Comparison of ENCODE assay signal across 36 cellular contexts in genomic region chr1:93710949-93711591, GRCh38. TPM values are rescaled to one million over a fixed set of nuclear protein-coding genes. Genes with fewer than 3 reads are reported as not detected.
DNase-seq lines count a peak whose midpoint lies in the region; ATAC-seq, FAIRE-seq and TF ChIP-seq lines count a peak whose summit lies in the region.
"Had no signal": no experiment of that assay in that cellular context is flagged by ENCODE, and none has a peak within 500 bp of the region (broad histone marks: within the 10 kb centered on the region; RNA-seq: fewer than 3 reads in every experiment).

No MANE protein-coding gene starts in this region.

- no peaks in the 10 kb centered on the region for H3K79me1 ChIP-seq in mesenchymal stem cell (replicated peaks; ENCODE audit: low read length, poor library complexity, severe bottlenecking)

- H3K4me2 ChIP-seq in mesenchymal stem cell (ENCODE audit: low read length, poor library complexity, severe bottlenecking): no peak overlapping the region

- H3K4me1 Mint-ChIP-seq in natural killer cell treated with Interleukin-12 subunit alpha and Interleukin-12 subunit beta and Interleukin-15 and Interleukin-18, amount 100 ng/mL, for 72 hours (ENCODE audit: low read depth in 2 of 2): peaks cover 52% of the 10 kb centered on the region in 2 donors
- H3K4me1 Mint-ChIP-seq in natural killer cell: peaks cover 37 to 41% of the 10 kb centered on the region in 2 donors

- peak overlapping the region in 1 of 2 experiments; percentile 79 for H2BK12ac ChIP-seq in mesenchymal stem cell (ENCODE audit: low read length in 2 of 2)

- H3K23ac ChIP-seq in mesenchymal stem cell (ENCODE audit: low read length in 2 of 2): no peak overlapping the region

- no peaks in the 10 kb centered on the region for H3K9me3 Mint-ChIP-seq in natural killer cell treated with Interleukin-12 subunit alpha and Interleukin-12 subunit beta and Interleukin-15 and Interleukin-18, amount 100 ng/mL, for 72 hours
- H3K9me3 Mint-ChIP-seq in natural killer cell: no peaks in the 10 kb centered on the region
- H3K9me3 Mint-ChIP-seq: activated CD4-positive, alpha-beta memory T cell treated with anti-CD3 and anti-CD28 coated beads for 36 hours; activated naive CD4-positive, alpha-beta T cell treated with anti-CD3 and anti-CD28 coated beads for 36 hours; CD4-positive, alpha-beta T cell; central memory CD8-positive, alpha-beta T cell; IgD-negative memory B cell; stimulated activated naive CD8-positive, alpha-beta T cell treated with anti-CD3 and anti-CD28 coated beads, Interleukin-15, Interleukin-2, amounts not matched to agents 100 ng/mL and 50 ng/mL, for 24 hours; T-cell had no signal

- 68% methylated on average over 3 of the region's 5 CpGs for WGBS in mesenchymal stem cell
- WGBS in small intestine, 3 donors: 70 to 80% (median 77%) methylated on average over 5 of the region's 5 CpGs

- H4K8ac ChIP-seq in mesenchymal stem cell (ENCODE audit: low read length): no peak overlapping the region

- H3K4ac ChIP-seq in mesenchymal stem cell (ENCODE audit: low read depth in 1 of 2, low read length in 2 of 2): no peak overlapping the region

- H3K4me1 ChIP-seq in mesenchymal stem cell (ENCODE audit: control insufficient read depth, insufficient read depth, low read depth, low read length) (peaks cover 7% of the 10 kb centered on the region), foreskin keratinocyte (peaks cover 7% of the 10 kb centered on the region), small intestine (ENCODE audit: control insufficient read depth in 2 of 2, insufficient read depth in 1 of 2, low read depth in 1 of 2, low read length in 1 of 2) (peaks cover 3 to 14% of the 10 kb centered on the region in 2 donors)
- H3K4me1 ChIP-seq: HAP-1 had no signal

- peak overlapping the region in 1 of 2 donors; percentile 10 for H3K27ac Mint-ChIP-seq in natural killer cell treated with Interleukin-12 subunit alpha and Interleukin-12 subunit beta and Interleukin-15 and Interleukin-18, amount 100 ng/mL, for 72 hours
- no peak overlapping the region for H3K27ac Mint-ChIP-seq in natural killer cell
- H3K27ac Mint-ChIP-seq: activated CD4-positive, alpha-beta memory T cell treated with anti-CD3 and anti-CD28 coated beads for 36 hours; activated naive CD4-positive, alpha-beta T cell treated with anti-CD3 and anti-CD28 coated beads for 36 hours; CD4-positive, alpha-beta T cell; naive thymus-derived CD4-positive, alpha-beta T cell; stimulated activated naive CD8-positive, alpha-beta T cell treated with anti-CD3 and anti-CD28 coated beads, Interleukin-15, Interleukin-2, amounts not matched to agents 100 ng/mL and 50 ng/mL, for 24 hours; T-cell had no signal

- no peak overlapping the region for H2BK120ac ChIP-seq in mesenchymal stem cell (ENCODE audit: low read depth, low read length)

- no peak overlapping the region for H2BK15ac ChIP-seq in mesenchymal stem cell (ENCODE audit: low read depth, poor library complexity, severe bottlenecking)

- peak overlapping the region; percentile 84 for H4K91ac ChIP-seq in mesenchymal stem cell (ENCODE audit: low read length)

- no peaks in the 10 kb centered on the region for H3K36me3 Mint-ChIP-seq in natural killer cell treated with Interleukin-12 subunit alpha and Interleukin-12 subunit beta and Interleukin-15 and Interleukin-18, amount 100 ng/mL, for 72 hours
- no peaks in the 10 kb centered on the region for H3K36me3 Mint-ChIP-seq in natural killer cell
- H3K36me3 Mint-ChIP-seq: activated CD4-positive, alpha-beta memory T cell treated with anti-CD3 and anti-CD28 coated beads for 36 hours; IgD-negative memory B cell; T-cell had no signal

- no peak overlapping the region for H2AFZ ChIP-seq in mesenchymal stem cell (ENCODE audit: low read depth, low read length)

- H3K9ac ChIP-seq in mesenchymal stem cell (ENCODE audit: low read length): no peak overlapping the region

- H3K4me3 Mint-ChIP-seq in natural killer cell treated with Interleukin-12 subunit alpha and Interleukin-12 subunit beta and Interleukin-15 and Interleukin-18, amount 100 ng/mL, for 72 hours: no peak overlapping the region
- no peak overlapping the region for H3K4me3 Mint-ChIP-seq in natural killer cell
- H3K4me3 Mint-ChIP-seq: activated CD4-positive, alpha-beta memory T cell treated with anti-CD3 and anti-CD28 coated beads for 36 hours; activated naive CD4-positive, alpha-beta T cell treated with anti-CD3 and anti-CD28 coated beads for 36 hours; CD4-positive, alpha-beta T cell; central memory CD8-positive, alpha-beta T cell; IgD-negative memory B cell; naive thymus-derived CD4-positive, alpha-beta T cell; stimulated activated naive CD8-positive, alpha-beta T cell treated with anti-CD3 and anti-CD28 coated beads, Interleukin-15, Interleukin-2, amounts not matched to agents 100 ng/mL and 50 ng/mL, for 24 hours; T-cell had no signal

- H3K27me3 ChIP-seq in mesenchymal stem cell (ENCODE audit: control insufficient read depth in 1 of 2, insufficient read depth in 1 of 2, low read length in 2 of 2): no peaks in the 10 kb centered on the region
- H3K27me3 ChIP-seq in foreskin keratinocyte: no peaks in the 10 kb centered on the region
- H3K27me3 ChIP-seq in small intestine (ENCODE audit: control insufficient read depth in 2 of 2, insufficient read depth in 2 of 2, low read length in 2 of 2): no peaks in the 10 kb centered on the region
- H3K27me3 ChIP-seq: body of pancreas, esophagus muscularis mucosa, SJCRH30, testis had no signal

- no peak overlapping the region for H3K4me3 ChIP-seq in mesenchymal stem cell (ENCODE audit: insufficient read depth in 1 of 2, low read depth in 1 of 2, low read length in 2 of 2)
- no peak overlapping the region for H3K4me3 ChIP-seq in small intestine (ENCODE audit: low read depth in 1 of 2, low read length in 2 of 2)
- H3K4me3 ChIP-seq: body of pancreas, esophagus muscularis mucosa, HAP-1, SJCRH30, skin epidermis, testis had no signal

- intact Hi-C loops in natural killer cell (cut with micrococcal nuclease): no loop called here

- H3K9me3 ChIP-seq in mesenchymal stem cell (ENCODE audit: control insufficient read depth, low read length): no peaks in the 10 kb centered on the region
- H3K9me3 ChIP-seq in small intestine (ENCODE audit: control insufficient read depth, low read depth): no peaks in the 10 kb centered on the region
- H3K9me3 ChIP-seq: body of pancreas, esophagus muscularis mucosa, HAP-1, SJCRH30, testis had no signal

- H3K36me3 ChIP-seq in mesenchymal stem cell (ENCODE audit: control insufficient read depth in 1 of 2, insufficient read depth in 2 of 2, low read depth in 1 of 2, low read length in 2 of 2) (no peaks in the 10 kb centered on the region), small intestine (ENCODE audit: control insufficient read depth in 2 of 2, insufficient read depth in 2 of 2, low read length in 2 of 2) (no peaks in the 10 kb centered on the region)
- H3K36me3 ChIP-seq: esophagus muscularis mucosa, HAP-1, SJCRH30 had no signal

- no peak for TF ChIP-seq CTCF in natural killer cell (IDR thresholded peaks at IDR 0.05)
- no peak for TF ChIP-seq CTCF in foreskin keratinocyte (conservative IDR thresholded peaks at IDR 0.05)

- no peak overlapping the region for H2BK5ac ChIP-seq in mesenchymal stem cell (ENCODE audit: low read depth, low read length, poor library complexity, severe bottlenecking)

- peak; percentile 41 to 51 for ATAC-seq in natural killer cell treated with Interleukin-12 subunit alpha and Interleukin-12 subunit beta and Interleukin-15 and Interleukin-18, amount 100 ng/mL, for 72 hours
- ATAC-seq in natural killer cell (no peak), foreskin keratinocyte (no peak), HG02642 (IDR thresholded peaks at IDR 0.05; ENCODE audit: poor library complexity, unreplicated experiment) (no peak)
- ATAC-seq: activated CD4-positive, CD25-positive, alpha-beta regulatory T cell treated with anti-CD3 and anti-CD28 coated beads, Interleukin-2, amount 50 U/mL, for 24 hours; body of pancreas; naive thymus-derived CD4-positive, alpha-beta T cell; T-cell had no signal

- H3K27ac ChIP-seq in mesenchymal stem cell (ENCODE audit: low read length, poor library complexity, severe bottlenecking) (no peak overlapping the region), foreskin keratinocyte (no peak overlapping the region), small intestine (ENCODE audit: low read depth in 1 of 2, low read length in 1 of 2) (no peak overlapping the region)
- H3K27ac ChIP-seq: body of pancreas, esophagus muscularis mucosa, SJCRH30, skin epidermis had no signal

- peak overlapping the region in 1 of 2 experiments; percentile 8 for H3K18ac ChIP-seq in mesenchymal stem cell (ENCODE audit: low read depth in 1 of 2, low read length in 2 of 2)

- DNase-seq in natural killer cell treated with Interleukin-12 subunit alpha and Interleukin-12 subunit beta and Interleukin-15 and Interleukin-18, amount 100 ng/mL, for 72 hours (ENCODE audit: low spot score): no peak
- DNase-seq in natural killer cell (no peak), RPMI7951 (ENCODE audit: low read depth) (peak; percentile 32), mesenchymal stem cell (no peak), foreskin keratinocyte (no peak), small intestine (no peak), NOMO-1 (lab: John Stamatoyannopoulos, UW; ENCODE audit: unreplicated experiment in 2 of 2) (no peak)
- DNase-seq: activated CD4-positive, alpha-beta memory T cell treated with anti-CD3 and anti-CD28 coated beads for 36 hours; activated CD8-positive, alpha-beta memory T cell treated with anti-CD3 and anti-CD28 coated beads, Interleukin-2, amount 50 U/mL, for 4 hours; activated naive CD4-positive, alpha-beta T cell treated with anti-CD3 and anti-CD28 coated beads for 36 hours; body of pancreas; CD4-positive, alpha-beta T cell; dermis blood vessel endothelial cell; foreskin melanocyte; kidney; midbrain; naive thymus-derived CD4-positive, alpha-beta T cell; NCI-H146; NCI-H2107; NCI-H446; NCI-H748 treated with DMSO at 0.1 percent for 48 hours; RPMI8226; SJCRH30; T-cell; testis had no signal

- H3K27me3 Mint-ChIP-seq in natural killer cell treated with Interleukin-12 subunit alpha and Interleukin-12 subunit beta and Interleukin-15 and Interleukin-18, amount 100 ng/mL, for 72 hours: peaks cover 0 to 10% of the 10 kb centered on the region in 2 donors
- H3K27me3 Mint-ChIP-seq in natural killer cell (ENCODE audit: low read depth in 2 of 2): peaks cover 3 to 8% of the 10 kb centered on the region in 2 donors
- H3K27me3 Mint-ChIP-seq: CD4-positive, alpha-beta T cell; central memory CD8-positive, alpha-beta T cell; IgD-negative memory B cell; T-cell had no signal

- H3K14ac ChIP-seq in mesenchymal stem cell (ENCODE audit: low read length in 2 of 2): no peak overlapping the region

- no peak overlapping the region for H2AK5ac ChIP-seq in mesenchymal stem cell (ENCODE audit: low read length, severe bottlenecking)

- no peak for FAIRE-seq in small intestine (lab: Jason Lieb, UNC)
- FAIRE-seq: A204.1, endometrium, kidney, TTC549 had no signal

RNA-seq across cellular contexts. Expression of gene BCAR3, which starts 29.4 kb away (rescaled TPM):
- total RNA-seq in natural killer cell treated with Interleukin-12 subunit alpha and Interleukin-12 subunit beta and Interleukin-15 and Interleukin-18, amount 100 ng/mL, for 72 hours: 10 to 100 TPM; 10.8 to 30.8 TPM
- total RNA-seq in natural killer cell (1 to 10 TPM in 2 of 3 donors, under 1 TPM in 1; 0.52 to 6.5 (median 2.4) TPM), foreskin keratinocyte (138 and 139 TPM in 2 replicates)
- total RNA-seq in RPMI7951 (2014; rRNA removed; shearing (Covaris generic)): 50.1 and 60.0 TPM in 2 replicates
- polyA plus RNA-seq in mesenchymal stem cell (2013, experiment 1 of 2): 23.6 TPM
- polyA plus RNA-seq in mesenchymal stem cell (2013, experiment 2 of 2): 22.7 TPM
- polyA plus RNA-seq in foreskin keratinocyte (71.2 and 80.6 TPM in 2 replicates), small intestine (10 to 100 TPM; 15.9 to 26.2 (median 21.9) TPM)

Comparison
In these comparisons a context has a peak if more than half of its experiments do, and no peak if none do; other contexts are left out.
1. ATAC-seq: peak in natural killer cell treated with Interleukin-12 subunit alpha and Interleukin-12 subunit beta and Interleukin-15 and Interleukin-18, amount 100 ng/mL, for 72 hours (2 of 2); none in natural killer cell (0 of 3), foreskin keratinocyte (single experiment) and HG02642 (single experiment).